In the genomic region with DNA sequence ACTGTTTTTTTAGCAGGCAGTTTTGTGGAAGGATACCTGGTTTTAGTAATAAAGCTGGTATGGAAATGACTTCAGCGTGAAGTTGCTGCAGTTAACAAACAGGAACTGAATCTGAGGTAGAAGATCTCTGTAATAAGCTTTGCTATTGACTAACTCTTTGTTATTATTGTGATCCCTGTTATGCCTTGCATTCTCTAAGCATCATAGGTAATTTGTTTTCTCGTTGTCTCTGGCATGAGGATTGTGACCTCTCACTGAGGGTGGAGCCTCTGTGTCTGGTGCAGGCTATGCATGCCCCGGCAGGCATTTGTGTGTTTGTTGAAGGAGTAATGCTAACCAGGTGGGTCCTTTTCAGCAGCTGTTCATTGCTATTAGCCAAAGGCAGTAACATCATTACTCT, we compare ENCODE assay signal across 22 cellular contexts. TPM values are rescaled to one million over a fixed set of nuclear protein-coding genes. Genes with fewer than 3 reads are reported as not detected.
DNase-seq lines count a peak whose midpoint lies in the region; ATAC-seq, FAIRE-seq and TF ChIP-seq lines count a peak whose summit lies in the region.
"Not testable (repeated sequence)": the region's sequence is repeated elsewhere in the genome, so short reads cannot be mapped to it uniquely, and the experiment has no call there.
"Had no signal": no experiment of that assay in that cellular context is flagged by ENCODE, and none has a peak within 500 bp of the region (broad histone marks: within the 10 kb centered on the region; RNA-seq: fewer than 3 reads in every experiment).

No MANE protein-coding gene starts in this region.

- RAD21 ChIA-PET in GM12878 (lab: Charles Lee; ENCODE audit: unreplicated experiment): not testable (repeated sequence)

- not testable (repeated sequence) for FAIRE-seq in GM12878 (lab: Jason Lieb, UNC)

- POLR2A ChIA-PET in GM12878 (lab: Charles Lee): not testable (repeated sequence)

- not testable (repeated sequence) for H3K27ac ChIP-seq in GM12878 (ENCODE audit: control insufficient read depth, insufficient read depth)

- not testable (repeated sequence) for H3K27me3 ChIP-seq in GM12878 (replicated peaks in 1 of 2; ENCODE audit: control insufficient read depth in 2 of 2, insufficient read depth in 2 of 2, low read length in 1 of 2)

- H4K20me1 ChIP-seq in GM12878 (ENCODE audit: control insufficient read depth, insufficient read depth): not testable (repeated sequence)

- CTCF ChIA-PET in GM12878 (lab: Yijun Ruan, JAX): not testable (repeated sequence)

- not testable (repeated sequence) for H3K9me3 ChIP-seq in GM12878 (replicated peaks; ENCODE audit: control insufficient read depth, insufficient read depth, low read length); mucosa of descending colon

- TF ChIP-seq RAD21 in GM12878 (IDR thresholded peaks at IDR 0.05; ENCODE audit: insufficient read depth, low read depth, low read length): not testable (repeated sequence)

- not testable (repeated sequence) for H3K79me2 ChIP-seq in GM12878 (ENCODE audit: control insufficient read depth, insufficient read depth, low read length)

- not testable (repeated sequence) for TF ChIP-seq CTCF in GM12878 (IDR thresholded peaks at IDR 0.05 in 2 of 3, conservative IDR thresholded peaks at IDR 0.05 in 1 of 3; ENCODE audit: control insufficient read depth in 2 of 3, extremely low read depth in 1 of 3, insufficient read depth in 1 of 3, low read depth in 3 of 3, low read length in 3 of 3); mucosa of descending colon (IDR thresholded peaks at IDR 0.05)

- WGBS in GM12878 (ENCODE audit: insufficient coverage, insufficient replicate concordance, low lambda C conversion rate, missing lambda C conversion rate): 41% methylated on average over 3 of the region's 3 CpGs

- H3K36me3 ChIP-seq in GM12878 (ENCODE audit: control insufficient read depth in 2 of 2, insufficient read depth in 2 of 2, low read length in 1 of 2); mucosa of descending colon (ENCODE audit: low read depth): not testable (repeated sequence)

- not testable (repeated sequence) for H3K4me3 ChIP-seq in GM12878, mucosa of descending colon

- intact Hi-C loops in GM12878 (cut with micrococcal nuclease; ENCODE audit: unreplicated experiment); mucosa of descending colon (cut with DNase I, micrococcal nuclease): not testable (repeated sequence)

- peak; percentile 17 for DNase-seq in DMS53 (lab: John Stamatoyannopoulos, UW)
- peak; percentile 50 to 62 for DNase-seq in NCI-H1930 (lab: John Stamatoyannopoulos, UW)
- DNase-seq in NCI-H748 (lab: John Stamatoyannopoulos, UW; ENCODE audit: unreplicated experiment): peak; percentile 93
- DNase-seq in GM12878 (ENCODE audit: low read depth, low spot score); mucosa of descending colon: not testable (repeated sequence)

- BruUV-seq in GM12878 (replicated peaks; lab: Mats Ljungman, UMichigan): not testable (repeated sequence)

- H2AFZ ChIP-seq in GM12878 (ENCODE audit: control insufficient read depth, low read depth, low read length): not testable (repeated sequence)

- not testable (repeated sequence) for TF ChIP-seq POLR2A in GM12878 (IDR thresholded peaks at IDR 0.05; ENCODE audit: low read depth, low read length)

- SMC1A ChIA-PET in GM12878 (lab: Charles Lee; ENCODE audit: uncharacterized antibody, unreplicated experiment): not testable (repeated sequence)

- not testable (repeated sequence) for H3K9ac ChIP-seq in GM12878 (ENCODE audit: control insufficient read depth, insufficient read depth, low read length)

- ATAC-seq in GM18858 (IDR thresholded peaks at IDR 0.05; ENCODE audit: unreplicated experiment) (peak; percentile 57), HG02852 (IDR thresholded peaks at IDR 0.05; ENCODE audit: unreplicated experiment) (peak; percentile 70), HG03565 (IDR thresholded peaks at IDR 0.05; ENCODE audit: unreplicated experiment) (peak; percentile 38), GM12878 (peak; percentile 23; the same call in 1 of the 3 replicates), mucosa of descending colon (peak; percentile 29)

- in situ Hi-C loops in GM12878 (cut with MboI): not testable (repeated sequence)

- H3K4me2 ChIP-seq in GM12878 (ENCODE audit: control insufficient read depth, insufficient read depth): not testable (repeated sequence)

- not testable (repeated sequence) for TF ChIP-seq EP300 in GM12878 (IDR thresholded peaks at IDR 0.05; ENCODE audit: borderline replicate concordance in 1 of 2, control insufficient read depth in 1 of 2, low read depth in 2 of 2, low read length in 2 of 2)

- not testable (repeated sequence) for H3K4me1 ChIP-seq in GM12878 (ENCODE audit: control insufficient read depth, insufficient read depth, low read length); mucosa of descending colon (ENCODE audit: low read depth)

TF ChIP-seq in GM12878, 131 proteins besides CTCF, POLR2A, EP300 and RAD21:
- TF ChIP-seq SPI1 (IDR thresholded peaks at IDR 0.05; ENCODE audit: borderline replicate concordance, insufficient read depth, low read depth, low read length): peak; percentile 37; the same call in 1 of the 2 replicates

RNA-seq across cellular contexts. Expression of a gene that starts 31.4 kb away (rescaled TPM):
- total RNA-seq in GM12878 (2013; cell fraction: nucleolus; rRNA removed): not detected in 2 replicates
- total RNA-seq in GM12878 (2014; rRNA removed) (not detected in 2 replicates), GM12878 (2014; rRNA removed; fragmentation: Illumina TruSeq; extraction: Trizol) (not detected in 2 replicates), GM12878 (2021) (not detected in 2 replicates), mucosa of descending colon (10 to 100 TPM; 12.1 to 48.6 (median 39.7) TPM)
- polyA plus RNA-seq in GM12878 (2011; ENCODE audit: low read depth): not detected
- polyA plus RNA-seq in GM12878 (2011; rRNA removed) (not detected in 2 replicates), GM12878 (2014; fragmentation: Illumina TruSeq; extraction: Trizol) (not detected in 2 replicates), GM12878 (2014; fragmentation: Nextera tagmentation; extraction: Ambion mirVana) (not detected), GM12878 (2014; rRNA removed) (not detected in 2 replicates), GM12878 (2016; fragmentation: Nextera tagmentation; extraction: Ambion mirVana) (not detected)
- not detected in 2 replicates for polyA plus RNA-seq in GM12878 (2011; cell fraction: cytosol; rRNA removed)
- polyA plus RNA-seq in GM12878 (2011; cell fraction: nucleus; rRNA removed): not detected in 2 replicates
- not detected in 2 replicates for polyA plus RNA-seq in GM12878 (2012)
- not detected in 2 replicates for polyA minus RNA-seq in GM12878 (2011; rRNA and poly(A)+ RNA removed)
- polyA minus RNA-seq in GM12878 (2011; cell fraction: cytosol; rRNA and poly(A)+ RNA removed): not detected in 2 replicates
- not detected in 2 replicates for polyA minus RNA-seq in GM12878 (2011; cell fraction: nucleus; rRNA and poly(A)+ RNA removed)
- total RNA-seq: activated CD4-positive, alpha-beta memory T cell treated with anti-CD3 and anti-CD28 coated beads for 36 hours; activated naive CD4-positive, alpha-beta T cell treated with anti-CD3 and anti-CD28 coated beads for 36 hours; activated T-helper 1 cell treated with anti-CD3 and anti-CD28 coated beads, Interleukin-12 subunit alpha, Interleukin-12 subunit beta, Interleukin-2, Interleukin-4 antibody, amounts not matched to agents 30 ng/mL and 10 ng/mL and 1 ng/mL, durations not matched to agents 14 hours and 24 hours and 36 hours; body of pancreas; CD4-positive, alpha-beta T cell; dermis microvascular lymphatic vessel endothelial cell; fibroblast of lung; H7; left lobe of liver; LHCN-M2; myocyte; tibial nerve had no signal
- polyA plus RNA-seq: A549, fibroblast of lung, SK-N-SH had no signal

Comparison
In these comparisons a context has a peak if more than half of its experiments do, and no peak if none do; other contexts are left out.
1. RNA of a gene that starts 31.4 kb away (total RNA-seq): 12.1 to 48.6 TPM in mucosa of descending colon; not detected in GM12878; every median in the first group is over 10 times any median in the second.
2. Peak in every context shown above with its lines, with median percentiles within 50 percentile points of each other: ATAC-seq.